ENCODE assay signal across 7 cellular contexts in genomic region chr9:4970970-4971641, GRCh38. TPM values are rescaled to one million over a fixed set of nuclear protein-coding genes. Genes with fewer than 3 reads are reported as not detected.
DNase-seq lines count a peak whose midpoint lies in the region; ATAC-seq lines count a peak whose summit lies in the region.

No MANE protein-coding gene starts in this region.

- CTCF ChIA-PET in activated CD4-positive, alpha-beta T cell treated with anti-CD3 and anti-CD28 coated beads, Interleukin-2, amount 10 ng/mL, durations not matched to agents 7 days and 5 days (lab: Charles Lee) = interaction anchor here (0.6 to 0.8 kb wide), 2 partner anchors 12 to 88 kb away, joined by 3 read pairs; no protein-coding TSS in a partner anchor

- peaks cover 31% of the 10 kb centered on the region for H3K4me1 Mint-ChIP-seq in activated CD4-positive, alpha-beta T cell treated with anti-CD3 and anti-CD28 coated beads, Interleukin-2, amount 10 ng/mL, durations not matched to agents 7 days and 5 days

- DNase-seq in activated CD4-positive, alpha-beta T cell treated with anti-CD3 and anti-CD28 coated beads, Interleukin-2, amount 10 ng/mL, durations not matched to agents 7 days and 5 days = peak; percentile 54
- peak; percentile 60 to 69 for DNase-seq in stimulated activated CD4-positive, alpha-beta T cell treated with anti-CD3 and anti-CD28 coated beads, Interleukin-15, amount 100 ng/mL, for 48 hours (ENCODE audit: low read depth in 2 of 2)
- DNase-seq in Ammon's horn (ENCODE audit: low spot score) (no peak), HCEC 1CT (no peak), cortex of kidney (lab: John Stamatoyannopoulos, UW) (no peak)

- H3K9me3 Mint-ChIP-seq in activated CD4-positive, alpha-beta T cell treated with anti-CD3 and anti-CD28 coated beads, Interleukin-2, amount 10 ng/mL, durations not matched to agents 7 days and 5 days = no peaks in the 10 kb centered on the region

- H3K27me3 Mint-ChIP-seq in activated CD4-positive, alpha-beta T cell treated with anti-CD3 and anti-CD28 coated beads, Interleukin-2, amount 10 ng/mL, durations not matched to agents 7 days and 5 days = no peaks in the 10 kb centered on the region

- ATAC-seq in GM19324 (IDR thresholded peaks at IDR 0.05; ENCODE audit: low FRiP score, unreplicated experiment) (peak; percentile 79), HG03064 (IDR thresholded peaks at IDR 0.05; ENCODE audit: low read depth, unreplicated experiment) (peak; percentile 91)

- H3K36me3 Mint-ChIP-seq in activated CD4-positive, alpha-beta T cell treated with anti-CD3 and anti-CD28 coated beads, Interleukin-2, amount 10 ng/mL, durations not matched to agents 7 days and 5 days (ENCODE audit: low read depth) = no peaks in the 10 kb centered on the region

- POLR2A ChIA-PET in activated CD4-positive, alpha-beta T cell treated with anti-CD3 and anti-CD28 coated beads, Interleukin-2, amount 10 ng/mL, durations not matched to agents 7 days and 5 days (lab: Charles Lee) = interaction anchor here (0.6 to 1.0 kb wide), 5 partner anchors 14 to 831 kb away, joined by 3 to 7 read pairs (median 4); partner anchors contain the start of gene JAK2

- no peak overlapping the region for H3K4me3 Mint-ChIP-seq in activated CD4-positive, alpha-beta T cell treated with anti-CD3 and anti-CD28 coated beads, Interleukin-2, amount 10 ng/mL, durations not matched to agents 7 days and 5 days

- H3K27ac Mint-ChIP-seq in activated CD4-positive, alpha-beta T cell treated with anti-CD3 and anti-CD28 coated beads, Interleukin-2, amount 10 ng/mL, durations not matched to agents 7 days and 5 days = no peak overlapping the region

RNA-seq across cellular contexts. Expression of gene JAK2, which starts 14.0 kb away (rescaled TPM):
- total RNA-seq in activated CD4-positive, alpha-beta T cell treated with anti-CD3 and anti-CD28 coated beads, Interleukin-2, amount 10 ng/mL, durations not matched to agents 7 days and 5 days = 10 to 100 TPM; 53.4 to 55.4 TPM

Comparison
In these comparisons a context has a peak if more than half of its experiments do, and no peak if none do; other contexts are left out.
1. DNase-seq: peak in activated CD4-positive, alpha-beta T cell treated with anti-CD3 and anti-CD28 coated beads, Interleukin-2, amount 10 ng/mL, durations not matched to agents 7 days and 5 days (single experiment) and stimulated activated CD4-positive, alpha-beta T cell treated with anti-CD3 and anti-CD28 coated beads, Interleukin-15, amount 100 ng/mL, for 48 hours (2 of 2); none in Ammon's horn (single experiment), HCEC 1CT (single experiment) and cortex of kidney (single experiment).